ENCODE assay signal across 11 cellular contexts in the genomic region with DNA sequence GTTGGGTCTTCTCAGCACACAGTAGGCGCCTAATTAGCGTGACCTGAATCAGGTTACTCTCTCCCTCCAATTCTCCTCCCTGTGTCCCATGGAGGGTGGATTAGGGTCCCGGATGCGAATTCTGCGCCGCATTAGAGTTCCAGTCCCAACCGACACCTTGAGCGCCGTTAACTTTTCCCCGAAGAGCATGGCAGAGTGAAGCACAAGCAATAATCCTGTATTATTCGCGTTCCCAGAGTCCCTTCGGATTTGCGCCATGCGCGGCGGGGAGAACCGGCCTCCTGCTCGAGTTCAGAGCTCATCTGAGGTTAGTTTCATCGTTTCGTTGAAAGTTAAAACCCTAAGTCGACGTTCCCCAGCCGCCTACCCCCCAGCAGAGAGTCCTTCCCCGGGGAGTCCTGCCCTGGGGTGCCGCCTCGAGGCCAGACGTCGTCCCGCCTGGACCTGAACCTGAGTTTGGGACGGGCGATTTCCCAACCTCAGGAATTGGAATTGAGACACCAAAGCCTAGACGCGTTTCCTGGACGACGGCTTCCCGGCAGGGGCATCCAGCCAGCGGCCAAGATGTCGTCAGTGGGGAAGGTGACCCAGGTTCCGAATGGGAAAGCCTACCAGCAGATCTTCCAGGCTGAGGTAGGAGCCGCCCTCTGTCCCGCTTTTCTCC. TPM values are rescaled to one million over a fixed set of nuclear protein-coding genes. Genes with fewer than 3 reads are reported as not detected.
DNase-seq lines count a peak whose midpoint lies in the region; ATAC-seq, FAIRE-seq and TF ChIP-seq lines count a peak whose summit lies in the region.
"Had no signal": no experiment of that assay in that cellular context is flagged by ENCODE, and none has a peak within 500 bp of the region (broad histone marks: within the 10 kb centered on the region; RNA-seq: fewer than 3 reads in every experiment).

A gene (plus strand): TSS at position 160 of the 664 bp plus-strand sequence. CDS start 405 bp downstream, at position 565.

- H3K4me2 ChIP-seq in K562 (ENCODE audit: insufficient read depth, low read length): no peak within 1 kb of the TSS

- H4K20me1 ChIP-seq in K562 (replicated peaks; ENCODE audit: control insufficient read depth, insufficient read depth, low read length): no peaks in the 10 kb centered on the region

- peaks cover 5% of the 10 kb centered on the region for H3K27me3 Mint-ChIP-seq in activated CD4-positive, alpha-beta T cell treated with anti-CD3 and anti-CD28 coated beads, Interleukin-2, amount 10 ng/mL, durations not matched to agents 7 days and 5 days

- H3K27me3 ChIP-seq in BE2C (peaks cover 17% of the 10 kb centered on the region), K562 (ENCODE audit: control insufficient read depth in 2 of 2, insufficient read depth in 2 of 2, low read length in 2 of 2) (no peaks in the 10 kb centered on the region), right cardiac atrium (ENCODE audit: control insufficient read depth, insufficient read depth) (no peaks in the 10 kb centered on the region)

- H3K4me3 Mint-ChIP-seq in activated CD4-positive, alpha-beta T cell treated with anti-CD3 and anti-CD28 coated beads, Interleukin-2, amount 10 ng/mL, durations not matched to agents 7 days and 5 days: no peak within 1 kb of the TSS
- H3K4me3 Mint-ChIP-seq: activated T-helper 1 cell treated with anti-CD3 and anti-CD28 coated beads, Interleukin-12 subunit alpha, Interleukin-12 subunit beta, Interleukin-2, Interleukin-4 antibody, amounts not matched to agents 30 ng/mL and 10 ng/mL and 1 ng/mL, durations not matched to agents 14 hours and 24 hours and 36 hours had no signal

- CTCF ChIA-PET in K562 (lab: Yijun Ruan, JAX; ENCODE audit: low intra/inter-chr PET ratio): no interaction called here
- CTCF ChIA-PET in activated CD4-positive, alpha-beta T cell treated with anti-CD3 and anti-CD28 coated beads, Interleukin-2, amount 10 ng/mL, durations not matched to agents 7 days and 5 days (lab: Charles Lee): no interaction called here

- DNase-seq in BE2C: no peak
- no peak for DNase-seq in K562 (ENCODE audit: extremely low read depth in 1 of 4, low spot score in 3 of 4)
- peak; percentile 53 to 74 (median 67) for DNase-seq in right cardiac atrium
- peak; percentile 90 for DNase-seq in posterior vena cava (ENCODE audit: low spot score)
- DNase-seq in NAMALWA (ENCODE audit: low spot score): no peak
- no peak for DNase-seq in activated CD4-positive, alpha-beta T cell treated with anti-CD3 and anti-CD28 coated beads, Interleukin-2, amount 10 ng/mL, durations not matched to agents 7 days and 5 days
- no peak for DNase-seq in HuH-7 (ENCODE audit: low spot score)
- DNase-seq in CD1c-positive myeloid dendritic cell (ENCODE audit: extremely low spot score): no peak

- TF ChIP-seq RAD21 in K562 (CRISPR knock-in tag; conservative IDR thresholded peaks at IDR 0.05 in 1 of 2, IDR thresholded peaks at IDR 0.05 in 1 of 2): no peak

- no peaks in the 10 kb centered on the region for H3K79me2 ChIP-seq in K562 (ENCODE audit: control insufficient read depth, insufficient read depth, low read length)

- H3K27ac ChIP-seq in K562 (ENCODE audit: extremely low read depth, low read depth, low read length): no peak within 1 kb of the TSS
- no peak within 1 kb of the TSS for H3K27ac ChIP-seq in right cardiac atrium (ENCODE audit: low read length)
- H3K27ac ChIP-seq: C4-2B had no signal

- no peak within 1 kb of the TSS for H3K27ac Mint-ChIP-seq in activated CD4-positive, alpha-beta T cell treated with anti-CD3 and anti-CD28 coated beads, Interleukin-2, amount 10 ng/mL, durations not matched to agents 7 days and 5 days
- H3K27ac Mint-ChIP-seq: activated T-helper 1 cell treated with anti-CD3 and anti-CD28 coated beads, Interleukin-12 subunit alpha, Interleukin-12 subunit beta, Interleukin-2, Interleukin-4 antibody, amounts not matched to agents 30 ng/mL and 10 ng/mL and 1 ng/mL, durations not matched to agents 14 hours and 24 hours and 36 hours had no signal

- H3K4me1 ChIP-seq in BE2C (no peaks in the 10 kb centered on the region), K562 (replicated peaks in 1 of 2; ENCODE audit: control insufficient read depth in 2 of 2, insufficient read depth in 2 of 2, low read length in 2 of 2) (peaks cover 0 to 10% of the 10 kb centered on the region in 2 experiments; a peak in 2 of 5 replicates), right cardiac atrium (ENCODE audit: control insufficient read depth, insufficient read depth, low read length) (no peaks in the 10 kb centered on the region)

- POLR2A ChIA-PET in K562 (lab: Yijun Ruan, JAX): no interaction called here
- POLR2A ChIA-PET in activated CD4-positive, alpha-beta T cell treated with anti-CD3 and anti-CD28 coated beads, Interleukin-2, amount 10 ng/mL, durations not matched to agents 7 days and 5 days (lab: Charles Lee): no interaction called here

- FAIRE-seq in K562 (lab: Jason Lieb, UNC): no peak
- FAIRE-seq: GM12878 had no signal

- intact Hi-C loops in K562 (cut with micrococcal nuclease): no loop called here
- intact Hi-C loops in right cardiac atrium (cut with DNase I): no loop called here
- intact Hi-C loops in posterior vena cava (cut with DNase I): no loop called here

- peak within 1 kb of the TSS; percentile 18 for H3K4me3 ChIP-seq in BE2C (ENCODE audit: low read depth, low read length)
- H3K4me3 ChIP-seq in K562: no peak within 1 kb of the TSS
- H3K4me3 ChIP-seq in right cardiac atrium (ENCODE audit: low read length): no peak within 1 kb of the TSS
- H3K4me3 ChIP-seq: GM12878 had no signal

- BruUV-seq in K562 (replicated peaks; lab: Mats Ljungman, UMichigan): no TSS peak

- no peaks in the 10 kb centered on the region for H3K9me1 ChIP-seq in K562 (ENCODE audit: control insufficient read depth, insufficient read depth, low read length)

- TF ChIP-seq POLR2A in K562 (conservative IDR thresholded peaks at IDR 0.05): no peak

- H2AFZ ChIP-seq in K562 (ENCODE audit: low read depth, low read length): 0 out of 2 replicates have a peak within 1 kb of the TSS, but pooled peaks have one; percentile 30

- TF ChIP-seq CTCF in BE2C (IDR thresholded peaks at IDR 0.05; ENCODE audit: low read depth, low read length): no peak
- TF ChIP-seq CTCF in K562 (IDR thresholded peaks at IDR 0.05 in 2 of 3, conservative IDR thresholded peaks at IDR 0.05 in 1 of 3; ENCODE audit: insufficient read depth in 2 of 3, low read depth in 1 of 3, low read length in 3 of 3): no peak

- no peak for ATAC-seq in K562
- peak; percentile 13 to 61 for ATAC-seq in right cardiac atrium
- ATAC-seq: GM12878 had no signal

- H3K36me3 ChIP-seq in BE2C (no peaks in the 10 kb centered on the region), K562 (ENCODE audit: control insufficient read depth, insufficient read depth, low read length) (no peaks in the 10 kb centered on the region)

- H3K9me3 Mint-ChIP-seq in activated CD4-positive, alpha-beta T cell treated with anti-CD3 and anti-CD28 coated beads, Interleukin-2, amount 10 ng/mL, durations not matched to agents 7 days and 5 days: peaks cover 2% of the 10 kb centered on the region
- H3K9me3 Mint-ChIP-seq: activated T-helper 1 cell treated with anti-CD3 and anti-CD28 coated beads, Interleukin-12 subunit alpha, Interleukin-12 subunit beta, Interleukin-2, Interleukin-4 antibody, amounts not matched to agents 30 ng/mL and 10 ng/mL and 1 ng/mL, durations not matched to agents 14 hours and 24 hours and 36 hours had no signal

- no peak for TF ChIP-seq EP300 in K562 (IDR thresholded peaks at IDR 0.05; ENCODE audit: low read length)

- H3K36me3 Mint-ChIP-seq in activated CD4-positive, alpha-beta T cell treated with anti-CD3 and anti-CD28 coated beads, Interleukin-2, amount 10 ng/mL, durations not matched to agents 7 days and 5 days (ENCODE audit: low read depth): no peaks in the 10 kb centered on the region

- 87% methylated on average over 37 of the region's 42 CpGs for WGBS in K562 (ENCODE audit: insufficient coverage, low coverage, missing lambda C conversion rate)
- 33% methylated on average over 42 of the region's 42 CpGs for WGBS in right cardiac atrium

- no peak within 1 kb of the TSS for H3K9ac ChIP-seq in K562 (ENCODE audit: insufficient read depth in 1 of 2, low read depth in 2 of 2, low read length in 2 of 2)

- H3K4me1 Mint-ChIP-seq in activated CD4-positive, alpha-beta T cell treated with anti-CD3 and anti-CD28 coated beads, Interleukin-2, amount 10 ng/mL, durations not matched to agents 7 days and 5 days: no peaks in the 10 kb centered on the region

- no peaks in the 10 kb centered on the region for H3K9me3 ChIP-seq in BE2C
- H3K9me3 ChIP-seq in K562 (replicated peaks; ENCODE audit: control insufficient read depth, insufficient read depth, low read depth, low read length): no peaks in the 10 kb centered on the region
- H3K9me3 ChIP-seq in right cardiac atrium (ENCODE audit: control insufficient read depth, low read length): no peaks in the 10 kb centered on the region

- in situ Hi-C loops in K562 (cut with MboI): no loop called here

TF ChIP-seq in K562, 482 proteins besides CTCF, POLR2A, EP300 and RAD21 (continues in another document):
- TF ChIP-seq ZKSCAN1 (IDR thresholded peaks at IDR 0.05; ENCODE audit: low read depth, low read length): 0 out of 2 replicates have a peak, but pooled peaks have one; percentile 46

RNA-seq across cellular contexts. Expression of the gene that starts here (rescaled TPM):
- polyA plus RNA-seq in BE2C (2012; ENCODE audit: insufficient read depth, insufficient read length, low read depth): 1.1 TPM
- 15.0 and 22.8 TPM in 2 replicates for total RNA-seq in K562 (2011; cell fraction: chromatin; rRNA removed; ENCODE audit: low replicate concordance)
- 5.7 and 7.5 TPM in 2 replicates for total RNA-seq in K562 (2011; cell fraction: nucleolus; rRNA removed)
- 11.6 and 12.4 TPM in 2 replicates for total RNA-seq in K562 (2011; cell fraction: nucleoplasm; rRNA removed)
- 2.5 and 2.7 TPM in 2 replicates for total RNA-seq in K562 (2014; rRNA removed)
- total RNA-seq in K562 (2014; rRNA removed; fragmentation: Illumina TruSeq; extraction: Trizol): 4.2 and 5.4 TPM in 2 replicates
- 3.7 and 5.1 TPM in 2 replicates for total RNA-seq in K562 (2015; rRNA removed; fragmentation: Illumina TruSeq; extraction: Trizol)
- 2.3 TPM in 2 replicates for total RNA-seq in K562 (2021)
- 2.0 and 2.8 TPM in 2 replicates for polyA plus RNA-seq in K562 (2011; rRNA removed)
- polyA plus RNA-seq in K562 (2011; cell fraction: cytosol; rRNA removed): 0.40 and 0.75 TPM in 2 replicates
- polyA plus RNA-seq in K562 (2011; cell fraction: nucleus; rRNA removed): 6.6 and 10.3 TPM in 2 replicates
- polyA plus RNA-seq in K562 (2012): 2.6 and 2.7 TPM in 2 replicates
- polyA plus RNA-seq in K562 (2014; fragmentation: Illumina TruSeq; extraction: Trizol): 2.0 and 3.2 TPM in 2 replicates
- polyA plus RNA-seq in K562 (2014; fragmentation: Nextera tagmentation; extraction: Ambion mirVana): under 1 TPM; 0.56 to 0.70 TPM
- 2.7 and 3.9 TPM in 2 replicates for polyA plus RNA-seq in K562 (2014; rRNA removed)
- 3.2 and 6.5 TPM in 2 replicates for polyA minus RNA-seq in K562 (2011; rRNA and poly(A)+ RNA removed)
- polyA minus RNA-seq in K562 (2011; cell fraction: cytosol; rRNA and poly(A)+ RNA removed): 2.3 and 2.6 TPM in 2 replicates
- polyA minus RNA-seq in K562 (2011; cell fraction: nucleus; rRNA and poly(A)+ RNA removed): 7.0 and 17.3 TPM in 2 replicates
- total RNA-seq in right cardiac atrium: 1 to 10 TPM; 2.0 to 6.6 (median 2.5) TPM
- 3.2 TPM for polyA plus RNA-seq in right cardiac atrium
- total RNA-seq in posterior vena cava: 1 to 10 TPM; 3.2 to 4.9 TPM
- 1 to 10 TPM; 2.6 to 4.6 TPM for total RNA-seq in activated CD4-positive, alpha-beta T cell treated with anti-CD3 and anti-CD28 coated beads, Interleukin-2, amount 10 ng/mL, durations not matched to agents 7 days and 5 days

Comparison
In these comparisons a context has a peak if more than half of its experiments do, and no peak if none do; other contexts are left out.
1. DNase-seq: peak in right cardiac atrium (3 of 3) and posterior vena cava (single experiment); none in BE2C (single experiment), K562 (0 of 4), NAMALWA (single experiment), activated CD4-positive, alpha-beta T cell treated with anti-CD3 and anti-CD28 coated beads, Interleukin-2, amount 10 ng/mL, durations not matched to agents 7 days and 5 days (single experiment), HuH-7 (single experiment) and CD1c-positive myeloid dendritic cell (single experiment).